ENCODE assay signal across 17 cellular contexts in genomic region chr11:102168483-102168882, GRCh38. TPM values are rescaled to one million over a fixed set of nuclear protein-coding genes. Genes with fewer than 3 reads are reported as not detected.
DNase-seq lines count a peak whose midpoint lies in the region; ATAC-seq and TF ChIP-seq lines count a peak whose summit lies in the region.
"Had no signal": no experiment of that assay in that cellular context is flagged by ENCODE, and none has a peak within 500 bp of the region (broad histone marks: within the 10 kb centered on the region; RNA-seq: fewer than 3 reads in every experiment).

No MANE protein-coding gene starts in this region.

- H2AFZ ChIP-seq in neural progenitor cell (replicated peaks), result no peak overlapping the region

- no peak overlapping the region for H3K27ac ChIP-seq in neural progenitor cell

- no peaks in the 10 kb centered on the region for H3K36me3 ChIP-seq in neural progenitor cell

- H3K27me3 Mint-ChIP-seq in neural progenitor cell (ENCODE audit: insufficient read depth, low read depth), result peaks cover 2% of the 10 kb centered on the region

- H3K4me1 ChIP-seq in neural progenitor cell, result no peaks in the 10 kb centered on the region

- DNase-seq in ELR (ENCODE audit: low read depth) (peak; percentile 59), M059J (ENCODE audit: low read depth) (peak; percentile 48), epithelial cell of esophagus (ENCODE audit: low read depth) (peak; percentile 50), neural progenitor cell (ENCODE audit: low spot score) (no peak), KBM-7 (no peak), GOT3 (lab: John Stamatoyannopoulos, UW) (no peak)
- DNase-seq in activated CD4-positive, CD25-positive, alpha-beta regulatory T cell treated with anti-CD3 and anti-CD28 coated beads, Interleukin-2, amount 50 U/mL, for 72 hours, result no peak
- DNase-seq: activated effector memory CD4-positive, alpha-beta T cell treated with anti-CD3 and anti-CD28 coated beads, Interleukin-2, amount 50 U/mL, for 16 hours; erythroblast; mucosa of descending colon; NCI-H1930; NCI-H510A treated with DMSO at 0.1 percent for 48 hours; OCI-M1; stimulated activated CD4-positive, alpha-beta T cell treated with anti-CD3 and anti-CD28 coated beads, Interleukin-12 subunit alpha, Interleukin-12 subunit beta, amount 100 ng/mL, for 4 hours had no signal

- no peaks in the 10 kb centered on the region for H3K27me3 ChIP-seq in neural progenitor cell

- ATAC-seq in GM21529 (IDR thresholded peaks at IDR 0.05; ENCODE audit: unreplicated experiment), result no peak
- ATAC-seq: mucosa of descending colon had no signal

- peaks cover 6% of the 10 kb centered on the region for H3K4me1 Mint-ChIP-seq in neural progenitor cell

- in situ Hi-C loops in KBM-7 (cut with MboI; ENCODE audit: low pct_unique_long_range_greater_than_20kb, low sequenced_read_pairs), result no loop called here

- no peaks in the 10 kb centered on the region for H3F3A ChIP-seq in neural progenitor cell (ENCODE audit: low read depth)

- no peak overlapping the region for H3K4me3 Mint-ChIP-seq in neural progenitor cell
- H3K4me3 Mint-ChIP-seq: stimulated activated naive CD8-positive, alpha-beta T cell treated with anti-CD3 and anti-CD28 coated beads, Interleukin-15, Interleukin-2, amounts not matched to agents 100 ng/mL and 50 ng/mL, for 24 hours had no signal

- no peak overlapping the region for H3K4me2 ChIP-seq in neural progenitor cell

- H3K9me3 ChIP-seq in neural progenitor cell (ENCODE audit: low read depth), result no peaks in the 10 kb centered on the region
- H3K9me3 ChIP-seq: mucosa of descending colon had no signal

- H3K9me3 Mint-ChIP-seq in neural progenitor cell, result peaks cover 7% of the 10 kb centered on the region
- H3K9me3 Mint-ChIP-seq: stimulated activated naive CD8-positive, alpha-beta T cell treated with anti-CD3 and anti-CD28 coated beads, Interleukin-15, Interleukin-2, amounts not matched to agents 100 ng/mL and 50 ng/mL, for 24 hours had no signal

- H3K36me3 Mint-ChIP-seq in neural progenitor cell, result peaks cover 42% of the 10 kb centered on the region

- H4K20me1 ChIP-seq in neural progenitor cell (ENCODE audit: low read depth), result no peaks in the 10 kb centered on the region

- TF ChIP-seq CTCF in epithelial cell of esophagus (IDR thresholded peaks at IDR 0.05; ENCODE audit: insufficient read depth, low read depth, low read length, missing control alignments) (no peak), neural progenitor cell (IDR thresholded peaks at IDR 0.05) (no peak)

- peak overlapping the region; percentile 5 for H3K27ac Mint-ChIP-seq in neural progenitor cell
- H3K27ac Mint-ChIP-seq: stimulated activated naive CD8-positive, alpha-beta T cell treated with anti-CD3 and anti-CD28 coated beads, Interleukin-15, Interleukin-2, amounts not matched to agents 100 ng/mL and 50 ng/mL, for 24 hours had no signal

- H3K79me2 ChIP-seq in neural progenitor cell (ENCODE audit: low read depth), result peaks cover 16% of the 10 kb centered on the region

- no peak overlapping the region for H3K9ac ChIP-seq in neural progenitor cell

- H3K4me3 ChIP-seq in epithelial cell of esophagus (ENCODE audit: low read length), result no peak overlapping the region
- no peak overlapping the region for H3K4me3 ChIP-seq in neural progenitor cell
- H3K4me3 ChIP-seq: coronary artery, mucosa of descending colon had no signal

RNA-seq across cellular contexts. Expression of gene YAP1, which starts 58.2 kb away (rescaled TPM):
- 61.6 and 79.6 TPM in 2 replicates for total RNA-seq in M059J (2014; rRNA removed; shearing (Covaris generic))
- 59.9 and 91.4 TPM in 2 replicates for total RNA-seq in neural progenitor cell (ENCODE audit: low replicate concordance)

Comparison
In these comparisons a context has a peak if more than half of its experiments do, and no peak if none do; other contexts are left out.
1. DNase-seq: peak in ELR (single experiment), M059J (single experiment) and epithelial cell of esophagus (single experiment); none in neural progenitor cell (single experiment), activated CD4-positive, CD25-positive, alpha-beta regulatory T cell treated with anti-CD3 and anti-CD28 coated beads, Interleukin-2, amount 50 U/mL, for 72 hours (single experiment), KBM-7 (single experiment) and GOT3 (single experiment).